10 cellular contexts compared by ENCODE assay signal in the genomic region with DNA sequence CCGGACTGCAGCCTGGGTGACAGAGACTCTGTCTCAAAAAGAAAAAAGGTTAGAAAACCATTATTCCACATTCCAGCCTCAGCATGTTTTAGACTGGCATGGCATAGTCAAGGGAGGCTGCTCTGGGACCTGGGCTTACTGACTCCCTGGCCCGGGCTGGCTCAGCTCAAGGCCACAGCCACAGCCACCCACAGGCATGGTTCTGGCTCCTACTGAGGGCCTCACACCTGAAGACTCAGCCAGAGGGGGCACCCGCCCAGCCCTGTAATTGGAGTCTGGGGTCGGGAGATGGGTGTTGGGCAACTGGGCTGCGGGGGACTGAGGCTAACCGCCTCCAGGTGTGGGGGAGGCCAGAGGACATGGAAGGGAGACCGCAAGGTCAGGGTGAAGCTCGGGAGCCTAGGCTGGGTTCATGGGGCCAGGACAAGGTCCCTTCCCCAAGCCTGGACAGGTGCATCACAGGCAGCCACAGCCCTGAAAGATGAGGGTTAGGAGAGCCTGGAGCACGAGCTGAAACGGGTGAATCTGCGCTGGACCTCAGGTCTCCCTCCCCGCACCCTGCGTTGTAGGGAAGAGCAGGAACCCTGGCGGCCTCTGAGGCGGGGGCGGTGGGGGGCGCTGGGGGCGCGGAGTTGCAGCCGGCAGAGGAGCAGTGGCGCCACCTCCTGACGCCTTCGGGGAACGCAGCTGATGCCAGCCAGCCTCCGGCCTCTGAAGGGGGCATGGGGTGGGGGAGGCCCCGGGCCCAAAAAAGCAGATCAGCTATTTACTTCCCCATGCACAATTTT.
A peak's percentile ranks its signal among the peaks of the same experiment; 100 is the strongest.
DNase-seq lines count a peak whose midpoint lies in the region; ATAC-seq and TF ChIP-seq lines count a peak whose summit lies in the region.
"Had no signal": no experiment of that assay in that cellular context is flagged by ENCODE, and none has a peak within 500 bp of the region (broad histone marks: within the 10 kb centered on the region; RNA-seq: fewer than 3 reads in every experiment).

No MANE protein-coding gene starts in this region.

- H3K36me3 ChIP-seq in SJCRH30 = no peaks in the 10 kb centered on the region

- H3K27ac ChIP-seq in AG04450 (ENCODE audit: low read depth, low read length) (no peak overlapping the region), SJCRH30 (no peak overlapping the region)

- DNase-seq in AG04450 (ENCODE audit: low read depth, low spot score) (no peak), GM10248 (ENCODE audit: extremely low spot score) (no peak), SJCRH30 (peak; percentile 14 to 34), islet precursor cell (peak; percentile 57), Kasumi-1 (lab: John Stamatoyannopoulos, UW) (no peak), DMS53 (lab: John Stamatoyannopoulos, UW) (no peak)
- DNase-seq: immature natural killer cell, NCI-H1417 treated with DMSO at 0.1 percent for 48 hours had no signal

- POLR2A ChIA-PET in AG04450 (lab: Yijun Ruan, JAX) = no interaction called here
- POLR2A ChIA-PET in GM10248 (lab: Yijun Ruan, JAX) = interaction anchor here (0.5 kb wide), 1 partner anchor 1332 kb away, joined by 5 read pairs; no protein-coding TSS in a partner anchor

- H3K4me1 ChIP-seq in SJCRH30 = no peaks in the 10 kb centered on the region

- TF ChIP-seq CTCF in AG04450 (IDR thresholded peaks at IDR 0.05; ENCODE audit: low read depth, low read length) (peak; percentile 48), GM10248 (IDR thresholded peaks at IDR 0.05; ENCODE audit: control extremely low read depth, extremely low read depth, low read depth, missing control alignments) (peak; percentile 11)

- ATAC-seq in HG02885 (IDR thresholded peaks at IDR 0.05; ENCODE audit: poor library complexity, unreplicated experiment) = no peak
- ATAC-seq in HG03159 (IDR thresholded peaks at IDR 0.05; ENCODE audit: unreplicated experiment) = no peak

- CTCF ChIA-PET in AG04450 (lab: Charles Lee) = interaction anchor here (0.5 to 1.5 kb wide), 5 partner anchors 10 to 1796 kb away, joined by 3 to 5 read pairs (median 3); no protein-coding TSS in a partner anchor
- CTCF ChIA-PET in GM10248 (lab: Yijun Ruan, JAX) = interaction anchor here (0.8 kb wide), 1 partner anchor 10 kb away, joined by 3 read pairs; no protein-coding TSS in a partner anchor

- no peaks in the 10 kb centered on the region; the same call in 1 of the 2 replicates for H3K9me3 ChIP-seq in AG04450 (ENCODE audit: control insufficient read depth, insufficient read depth, low read length)
- H3K9me3 ChIP-seq in SJCRH30 (replicated peaks) = peaks cover 7% of the 10 kb centered on the region; the same call in 1 of the 2 replicates

- H3K4me3 ChIP-seq in AG04450 (ENCODE audit: low read depth, low read length) (no peak overlapping the region), SJCRH30 (no peak overlapping the region)

- H3K27me3 ChIP-seq in AG04450 (ENCODE audit: control insufficient read depth, insufficient read depth, low read length) = no peaks in the 10 kb centered on the region
- H3K27me3 ChIP-seq in SJCRH30 = peaks cover 7% of the 10 kb centered on the region; the same call in 1 of the 2 replicates

Comparison
In these comparisons a context has a peak if more than half of its experiments do, and no peak if none do; other contexts are left out.
1. DNase-seq: peak in SJCRH30 (2 of 2) and islet precursor cell (single experiment); none in AG04450 (single experiment), GM10248 (single experiment), Kasumi-1 (0 of 2) and DMS53 (single experiment).